9 cellular contexts compared by ENCODE assay signal in genomic region chr9:68704498-68704803, GRCh38. TPM values are rescaled to one million over a fixed set of nuclear protein-coding genes. Genes with fewer than 3 reads are reported as not detected.
DNase-seq lines count a peak whose midpoint lies in the region; ATAC-seq lines count a peak whose summit lies in the region.
"Had no signal": no experiment of that assay in that cellular context is flagged by ENCODE, and none has a peak within 500 bp of the region (broad histone marks: within the 10 kb centered on the region; RNA-seq: fewer than 3 reads in every experiment).

No MANE protein-coding gene starts in this region.

- H3K4me1 Mint-ChIP-seq in activated CD4-positive, alpha-beta T cell treated with anti-CD3 and anti-CD28 coated beads for 36 hours, result peaks cover 18% of the 10 kb centered on the region
- H3K4me1 Mint-ChIP-seq in activated naive CD8-positive, alpha-beta T cell treated with anti-CD3 and anti-CD28 coated beads for 36 hours, result peaks cover 15% of the 10 kb centered on the region
- H3K4me1 Mint-ChIP-seq in memory B cell, result peaks cover 33% of the 10 kb centered on the region

- H3K4me3 ChIP-seq in stomach smooth muscle (ENCODE audit: low read length in 2 of 2), result peak overlapping the region; percentile 54 to 78

- peak overlapping the region; percentile 52 for H3K4me3 Mint-ChIP-seq in activated CD4-positive, alpha-beta T cell treated with anti-CD3 and anti-CD28 coated beads for 36 hours
- peak overlapping the region; percentile 60 for H3K4me3 Mint-ChIP-seq in activated naive CD8-positive, alpha-beta T cell treated with anti-CD3 and anti-CD28 coated beads for 36 hours
- H3K4me3 Mint-ChIP-seq in memory B cell, result peak overlapping the region; percentile 99

- no peak overlapping the region for H3K27ac ChIP-seq in stomach smooth muscle (ENCODE audit: low read length)

- peaks cover 19% of the 10 kb centered on the region for H3K4me1 ChIP-seq in stomach smooth muscle (ENCODE audit: control insufficient read depth, insufficient read depth, low read length)

- H3K9me3 ChIP-seq in stomach smooth muscle (ENCODE audit: control insufficient read depth in 2 of 2, low read length in 2 of 2), result no peaks in the 10 kb centered on the region

- no peak for ATAC-seq in activated CD4-positive, alpha-beta T cell treated with anti-CD3 and anti-CD28 coated beads for 36 hours
- no peak for ATAC-seq in memory B cell (ENCODE audit: low read depth)

- POLR2A ChIA-PET in activated CD4-positive, alpha-beta T cell treated with anti-CD3 and anti-CD28 coated beads for 36 hours (lab: Charles Lee), result no interaction called here

- H3K9ac ChIP-seq in stomach smooth muscle (ENCODE audit: low read length in 2 of 2), result no peak overlapping the region

- H3K9me3 Mint-ChIP-seq in activated CD4-positive, alpha-beta T cell treated with anti-CD3 and anti-CD28 coated beads for 36 hours (ENCODE audit: low read depth), result no peaks in the 10 kb centered on the region
- no peaks in the 10 kb centered on the region for H3K9me3 Mint-ChIP-seq in activated naive CD8-positive, alpha-beta T cell treated with anti-CD3 and anti-CD28 coated beads for 36 hours
- H3K9me3 Mint-ChIP-seq in memory B cell, result no peaks in the 10 kb centered on the region

- DNase-seq in activated CD4-positive, alpha-beta T cell treated with anti-CD3 and anti-CD28 coated beads for 36 hours, result no peak
- DNase-seq in activated CD4-positive, alpha-beta T cell treated with anti-CD3 and anti-CD28 coated beads for 1 hour, result no peak
- no peak for DNase-seq in activated naive CD8-positive, alpha-beta T cell treated with anti-CD3 and anti-CD28 coated beads for 36 hours
- no peak for DNase-seq in memory B cell (ENCODE audit: low spot score in 2 of 2)
- no peak for DNase-seq in cortex of kidney (lab: John Stamatoyannopoulos, UW)
- no peak for DNase-seq in posterior cingulate gyrus
- DNase-seq in effector CD8-positive, alpha-beta T cell (lab: John Stamatoyannopoulos, UW), result no peak
- DNase-seq: NCI-H446 had no signal

- no peaks in the 10 kb centered on the region for H3K36me3 ChIP-seq in stomach smooth muscle (ENCODE audit: control insufficient read depth in 2 of 2, insufficient read depth in 2 of 2, low read length in 2 of 2)

- no peaks in the 10 kb centered on the region for H3K36me3 Mint-ChIP-seq in activated CD4-positive, alpha-beta T cell treated with anti-CD3 and anti-CD28 coated beads for 36 hours (ENCODE audit: low read depth)
- no peaks in the 10 kb centered on the region for H3K36me3 Mint-ChIP-seq in activated naive CD8-positive, alpha-beta T cell treated with anti-CD3 and anti-CD28 coated beads for 36 hours
- H3K36me3 Mint-ChIP-seq in memory B cell, result no peaks in the 10 kb centered on the region

- CTCF ChIA-PET in activated CD4-positive, alpha-beta T cell treated with anti-CD3 and anti-CD28 coated beads for 36 hours (lab: Charles Lee), result interaction anchor here (0.6 to 1.1 kb wide), 2 partner anchors 76 to 373 kb away, joined by 3 to 4 read pairs; no protein-coding TSS in a partner anchor

- intact Hi-C loops in activated CD4-positive, alpha-beta T cell treated with anti-CD3 and anti-CD28 coated beads for 36 hours (cut with DNase I, micrococcal nuclease), result loop anchor here in 1 of 2 experiments (2.0 to 10.0 kb wide), 2 partner anchors 76 to 320 kb away; a partner anchor contains a TSS
- intact Hi-C loops in posterior cingulate gyrus (cut with DNase I), result loop anchor here (2.0 to 5.0 kb wide), 2 partner anchors 74 to 117 kb away; no protein-coding TSS in a partner anchor

- H3K27ac Mint-ChIP-seq in activated CD4-positive, alpha-beta T cell treated with anti-CD3 and anti-CD28 coated beads for 36 hours, result no peak overlapping the region
- H3K27ac Mint-ChIP-seq in activated naive CD8-positive, alpha-beta T cell treated with anti-CD3 and anti-CD28 coated beads for 36 hours, result no peak overlapping the region
- no peak overlapping the region for H3K27ac Mint-ChIP-seq in memory B cell

- peaks cover 23 to 34% of the 10 kb centered on the region in 2 donors for H3K27me3 ChIP-seq in stomach smooth muscle (ENCODE audit: control insufficient read depth in 1 of 2, insufficient read depth in 2 of 2, low read length in 2 of 2)

- H3K27me3 Mint-ChIP-seq in activated CD4-positive, alpha-beta T cell treated with anti-CD3 and anti-CD28 coated beads for 36 hours, result peaks cover 67% of the 10 kb centered on the region
- peaks cover 88% of the 10 kb centered on the region for H3K27me3 Mint-ChIP-seq in activated naive CD8-positive, alpha-beta T cell treated with anti-CD3 and anti-CD28 coated beads for 36 hours
- no peaks in the 10 kb centered on the region for H3K27me3 Mint-ChIP-seq in memory B cell

RNA-seq across cellular contexts. Expression of gene PIP5K1B, which starts 0.6 kb away (rescaled TPM):
- total RNA-seq in activated CD4-positive, alpha-beta T cell treated with anti-CD3 and anti-CD28 coated beads for 36 hours, result 1 to 10 TPM; 1.6 TPM
- total RNA-seq in activated naive CD8-positive, alpha-beta T cell treated with anti-CD3 and anti-CD28 coated beads for 36 hours, result 1 to 10 TPM; 1.9 TPM
